Comparison of ENCODE assay signal across 19 cellular contexts in genomic region chr7:18206331-18206730, GRCh38.
DNase-seq lines count a peak whose midpoint lies in the region; ATAC-seq, FAIRE-seq and TF ChIP-seq lines count a peak whose summit lies in the region.
"Had no signal": no experiment of that assay in that cellular context is flagged by ENCODE, and none has a peak within 500 bp of the region (broad histone marks: within the 10 kb centered on the region; RNA-seq: fewer than 3 reads in every experiment).

No MANE protein-coding gene starts in this region.

- H3K27ac ChIP-seq in heart right ventricle (no peak overlapping the region), left ventricle myocardium inferior (replicated peaks) (no peak overlapping the region), body of pancreas (no peak overlapping the region)
- H3K27ac ChIP-seq: BLaER1, GM23248 had no signal

- no peaks in the 10 kb centered on the region for H3K27me3 Mint-ChIP-seq in stimulated activated naive B cell treated with anti-CD40 and anti-IgM and Interleukin-4, amounts not matched to agents 10 μg/mL and 1 μg/mL and 100 μg/mL, for 72 hours
- H3K27me3 Mint-ChIP-seq: CD4-positive, alpha-beta memory T cell had no signal

- H3K27me3 ChIP-seq in heart right ventricle, result no peaks in the 10 kb centered on the region
- no peaks in the 10 kb centered on the region for H3K27me3 ChIP-seq in left ventricle myocardium inferior (ENCODE audit: low read depth)
- H3K27me3 ChIP-seq in body of pancreas, result no peaks in the 10 kb centered on the region
- H3K27me3 ChIP-seq: BLaER1 had no signal

- peaks cover 0 to 46% (median 21%) of the 10 kb centered on the region in 9 donors for H3K4me1 ChIP-seq in heart right ventricle
- H3K4me1 ChIP-seq in left ventricle myocardium inferior, result peaks cover 21% of the 10 kb centered on the region
- no peaks in the 10 kb centered on the region for H3K4me1 ChIP-seq in body of pancreas
- H3K4me1 ChIP-seq: BLaER1 had no signal

- no peaks in the 10 kb centered on the region for H3K36me3 ChIP-seq in heart right ventricle
- H3K36me3 ChIP-seq in left ventricle myocardium inferior, result no peaks in the 10 kb centered on the region
- H3K36me3 ChIP-seq in body of pancreas (replicated peaks in 1 of 2; ENCODE audit: insufficient read depth in 1 of 2, low read depth in 2 of 2), result no peaks in the 10 kb centered on the region
- H3K36me3 ChIP-seq: BLaER1 had no signal

- peak; percentile 12 for FAIRE-seq in endometrium (lab: Jason Lieb, UNC)
- FAIRE-seq: GM12891, GM19239 had no signal

- TF ChIP-seq POLR2A in body of pancreas (IDR thresholded peaks at IDR 0.05), result no peak

- 65 to 78% methylated on average over 1 of the region's 1 CpG for WGBS in heart right ventricle, 2 donors
- WGBS in body of pancreas, 2 donors, result 79 to 82% methylated on average over 1 of the region's 1 CpG

- no peaks in the 10 kb centered on the region for H3K9me3 Mint-ChIP-seq in stimulated activated naive B cell treated with anti-CD40 and anti-IgM and Interleukin-4, amounts not matched to agents 10 μg/mL and 1 μg/mL and 100 μg/mL, for 72 hours

- no peaks in the 10 kb centered on the region for H3K36me3 Mint-ChIP-seq in stimulated activated naive B cell treated with anti-CD40 and anti-IgM and Interleukin-4, amounts not matched to agents 10 μg/mL and 1 μg/mL and 100 μg/mL, for 72 hours
- H3K36me3 Mint-ChIP-seq: CD14-positive monocyte; CD4-positive, alpha-beta memory T cell had no signal

- ATAC-seq in heart right ventricle (peak in 6 of 8 donors; percentile 49 to 82 (median 70)), body of pancreas (no peak), HG03432 (IDR thresholded peaks at IDR 0.05; ENCODE audit: unreplicated experiment) (no peak)
- ATAC-seq in stimulated activated naive B cell treated with anti-CD40 and anti-IgM and Interleukin-4, amounts not matched to agents 10 μg/mL and 1 μg/mL and 100 μg/mL, for 72 hours (replicated peaks), result no peak

- peaks cover 5 to 23% of the 10 kb centered on the region in 2 donors for H3K4me1 Mint-ChIP-seq in stimulated activated naive B cell treated with anti-CD40 and anti-IgM and Interleukin-4, amounts not matched to agents 10 μg/mL and 1 μg/mL and 100 μg/mL, for 72 hours

- TF ChIP-seq CTCF in heart right ventricle (IDR thresholded peaks at IDR 0.05) (no peak), left ventricle myocardium inferior (IDR thresholded peaks at IDR 0.05; ENCODE audit: borderline replicate concordance) (no peak), body of pancreas (IDR thresholded peaks at IDR 0.05) (no peak)

- no peak overlapping the region for H3K4me3 Mint-ChIP-seq in stimulated activated naive B cell treated with anti-CD40 and anti-IgM and Interleukin-4, amounts not matched to agents 10 μg/mL and 1 μg/mL and 100 μg/mL, for 72 hours
- H3K4me3 Mint-ChIP-seq: CD14-positive monocyte; CD4-positive, alpha-beta memory T cell had no signal

- peak overlapping the region; percentile 42 for H3K27ac Mint-ChIP-seq in stimulated activated naive B cell treated with anti-CD40 and anti-IgM and Interleukin-4, amounts not matched to agents 10 μg/mL and 1 μg/mL and 100 μg/mL, for 72 hours
- H3K27ac Mint-ChIP-seq: CD14-positive monocyte had no signal

- DNase-seq in heart right ventricle (peak in 1 of 2 donors; percentile 24), left ventricle myocardium inferior (no peak), NCI-H69 (lab: John Stamatoyannopoulos, UW) (peak; percentile 80), body of pancreas (no peak), GM19240 (ENCODE audit: insufficient read length, low spot score) (no peak)
- DNase-seq in stimulated activated naive B cell treated with anti-CD40 and anti-IgM and Interleukin-4, amounts not matched to agents 10 μg/mL and 1 μg/mL and 100 μg/mL, for 72 hours, result no peak
- DNase-seq: 8988T; Calu3; CD4-positive, alpha-beta memory T cell; DMS 273 treated with DMSO at 0.1 percent for 48 hours; DMS53; GM23248; H7 had no signal

- H3K9me3 ChIP-seq in heart right ventricle, result no peaks in the 10 kb centered on the region
- H3K9me3 ChIP-seq in left ventricle myocardium inferior (replicated peaks), result no peaks in the 10 kb centered on the region
- no peaks in the 10 kb centered on the region for H3K9me3 ChIP-seq in body of pancreas
- H3K9me3 ChIP-seq: BLaER1 had no signal

- H3K4me3 ChIP-seq in heart right ventricle, result no peak overlapping the region
- H3K4me3 ChIP-seq in left ventricle myocardium inferior, result no peak overlapping the region
- H3K4me3 ChIP-seq in body of pancreas, result no peak overlapping the region
- H3K4me3 ChIP-seq: BLaER1, GM23248 had no signal

- intact Hi-C loops in heart right ventricle (cut with DNase I), result no loop called here
- intact Hi-C loops in left ventricle myocardium inferior (cut with micrococcal nuclease), result no loop called here
- intact Hi-C loops in body of pancreas (cut with DNase I), result no loop called here

Comparison
In these comparisons a context has a peak if more than half of its experiments do, and no peak if none do; other contexts are left out.
1. ATAC-seq: peak in heart right ventricle (6 of 8); none in stimulated activated naive B cell treated with anti-CD40 and anti-IgM and Interleukin-4, amounts not matched to agents 10 μg/mL and 1 μg/mL and 100 μg/mL, for 72 hours (0 of 2), body of pancreas (single experiment) and HG03432 (single experiment).